Comparison of ENCODE assay signal across 8 cellular contexts in genomic region chr11:9574806-9575530, GRCh38. TPM values are rescaled to one million over a fixed set of nuclear protein-coding genes. Genes with fewer than 3 reads are reported as not detected.
A peak's percentile ranks its signal among the peaks of the same experiment; 100 is the strongest.
DNase-seq lines count a peak whose midpoint lies in the region; ATAC-seq, FAIRE-seq and TF ChIP-seq lines count a peak whose summit lies in the region.

No MANE protein-coding gene starts in this region.

- no peaks in the 10 kb centered on the region for H3K9me3 Mint-ChIP-seq in activated T-cell treated with anti-CD3 and anti-CD28 coated beads, Interleukin-2, amount 50 U/mL, for 4 hours
- no peaks in the 10 kb centered on the region for H3K9me3 Mint-ChIP-seq in endothelial cell (ENCODE audit: unreplicated experiment)

- intact Hi-C loops in uterus (cut with DNase I; ENCODE audit: low total_unique reads), result no loop called here

- H3K4me1 ChIP-seq in mesodermal cell (ENCODE audit: control insufficient read depth, insufficient read depth, low read length, poor library complexity, severe bottlenecking) (peaks cover 16% of the 10 kb centered on the region), uterus (no peaks in the 10 kb centered on the region)

- H3K27ac Mint-ChIP-seq in endothelial cell (ENCODE audit: unreplicated experiment), result peak overlapping the region; percentile 86

- peaks cover 46% of the 10 kb centered on the region for H3K36me3 ChIP-seq in mesodermal cell (ENCODE audit: control insufficient read depth, insufficient read depth, low read length)
- H3K36me3 ChIP-seq in uterus, result no peaks in the 10 kb centered on the region

- peaks cover 25% of the 10 kb centered on the region for H3K36me3 Mint-ChIP-seq in activated T-cell treated with anti-CD3 and anti-CD28 coated beads, Interleukin-2, amount 50 U/mL, for 4 hours (ENCODE audit: insufficient read depth)
- H3K36me3 Mint-ChIP-seq in endothelial cell (ENCODE audit: low read depth, unreplicated experiment), result peaks cover 9% of the 10 kb centered on the region

- no peaks in the 10 kb centered on the region for H3K27me3 ChIP-seq in uterus

- no peak for ATAC-seq in activated T-cell treated with anti-CD3 and anti-CD28 coated beads, Interleukin-2, amount 50 U/mL, for 4 hours
- no peak for ATAC-seq in HG03521 (IDR thresholded peaks at IDR 0.05; ENCODE audit: unreplicated experiment)

- peak; percentile 70 to 91 for TF ChIP-seq POLR2A in uterus (IDR thresholded peaks at IDR 0.05)

- TF ChIP-seq CTCF in endothelial cell (IDR thresholded peaks at IDR 0.05; ENCODE audit: unreplicated experiment) (no peak), uterus (IDR thresholded peaks at IDR 0.05) (no peak)

- H3K4me1 Mint-ChIP-seq in activated T-cell treated with anti-CD3 and anti-CD28 coated beads, Interleukin-2, amount 50 U/mL, for 4 hours (ENCODE audit: low read depth), result peaks cover 27% of the 10 kb centered on the region
- H3K4me1 Mint-ChIP-seq in endothelial cell (ENCODE audit: unreplicated experiment), result peaks cover 20% of the 10 kb centered on the region

- peak overlapping the region; percentile 91 for H3K4me3 Mint-ChIP-seq in activated T-cell treated with anti-CD3 and anti-CD28 coated beads, Interleukin-2, amount 50 U/mL, for 4 hours
- H3K4me3 Mint-ChIP-seq in endothelial cell (ENCODE audit: unreplicated experiment), result peak overlapping the region; percentile 97

- peak overlapping the region; percentile 97 for H3K27ac ChIP-seq in mesodermal cell (ENCODE audit: low read depth, low read length, severe bottlenecking)
- H3K27ac ChIP-seq in uterus, result peak overlapping the region; percentile 97 to 99

- FAIRE-seq in TTC549 (lab: Jason Lieb, UNC), result peak; percentile 89

- no peaks in the 10 kb centered on the region for H3K27me3 Mint-ChIP-seq in activated T-cell treated with anti-CD3 and anti-CD28 coated beads, Interleukin-2, amount 50 U/mL, for 4 hours (ENCODE audit: low read depth)
- peaks cover 14% of the 10 kb centered on the region for H3K27me3 Mint-ChIP-seq in endothelial cell (ENCODE audit: unreplicated experiment)

- H3K4me3 ChIP-seq in mesodermal cell (ENCODE audit: extremely low read depth, insufficient read depth, low read length, poor library complexity, severe bottlenecking), result peak overlapping the region; percentile 87
- H3K4me3 ChIP-seq in uterus, result peak overlapping the region; percentile 76 to 83

- 0% methylated on average over 26 to 30 of the region's 34 CpGs for WGBS in mesodermal cell (ENCODE audit: insufficient coverage in 2 of 2), 2 experiments

- no peaks in the 10 kb centered on the region for H3K9me3 ChIP-seq in mesodermal cell (ENCODE audit: control insufficient read depth, low read length)
- no peaks in the 10 kb centered on the region for H3K9me3 ChIP-seq in uterus

- peak; percentile 7 for DNase-seq in activated T-cell treated with anti-CD3 and anti-CD28 coated beads, Interleukin-2, amount 50 U/mL, for 4 hours
- no peak for DNase-seq in activated T-cell treated with anti-CD3 and anti-CD28 coated beads, Interleukin-2, amount 50 U/mL, for 1 hour
- DNase-seq in NCI-H128 (lab: John Stamatoyannopoulos, UW; ENCODE audit: unreplicated experiment), result peak; percentile 48
- peak; percentile 35 for DNase-seq in endothelial cell (ENCODE audit: low spot score)
- peak; percentile 65 to 87 for DNase-seq in uterus

RNA-seq across cellular contexts. Expression of gene WEE1, which starts 1.5 kb away (rescaled TPM):
- 10 to 100 TPM; 36.8 to 39.8 (median 38.0) TPM for total RNA-seq in activated T-cell treated with anti-CD3 and anti-CD28 coated beads, Interleukin-2, amount 50 U/mL, for 4 hours
- 24.0 TPM for total RNA-seq in endothelial cell (ENCODE audit: unreplicated experiment)
- polyA plus RNA-seq in mesodermal cell (2013, experiment 1 of 2), result 59.8 TPM
- 60.8 TPM for polyA plus RNA-seq in mesodermal cell (2013, experiment 2 of 2)
- 100 to 1,000 TPM in 1 of 4 donors, 10 to 100 TPM in 3; 30.0 to 105 (median 60.0) TPM for total RNA-seq in uterus
